12 cellular contexts compared by ENCODE assay signal in genomic region chr2:8796878-8797550, GRCh38. TPM values are rescaled to one million over a fixed set of nuclear protein-coding genes. Genes with fewer than 3 reads are reported as not detected.
DNase-seq lines count a peak whose midpoint lies in the region; ATAC-seq and TF ChIP-seq lines count a peak whose summit lies in the region.
"Had no signal": no experiment of that assay in that cellular context is flagged by ENCODE, and none has a peak within 500 bp of the region (broad histone marks: within the 10 kb centered on the region; RNA-seq: fewer than 3 reads in every experiment).

No MANE protein-coding gene starts in this region.

- H3K4me3 Mint-ChIP-seq in activated T-helper 2 cell treated with anti-CD3 and anti-CD28 coated beads, Interferon-gamma antibody, Interleukin-2, Interleukin-4, amounts not matched to agents 10 μg/mL and 5 μg/mL and 100 μg/mL, durations not matched to agents 14 hours and 24 hours and 36 hours (ENCODE audit: low read depth): no peak overlapping the region
- H3K4me3 Mint-ChIP-seq in natural killer cell: no peak overlapping the region
- H3K4me3 Mint-ChIP-seq: GM23338, mesothelial cell of epicardium had no signal

- H3K36me3 Mint-ChIP-seq in activated T-helper 2 cell treated with anti-CD3 and anti-CD28 coated beads, Interferon-gamma antibody, Interleukin-2, Interleukin-4, amounts not matched to agents 10 μg/mL and 5 μg/mL and 100 μg/mL, durations not matched to agents 14 hours and 24 hours and 36 hours (ENCODE audit: low read depth): peaks cover 56% of the 10 kb centered on the region
- peaks cover 37% of the 10 kb centered on the region for H3K36me3 Mint-ChIP-seq in natural killer cell

- ATAC-seq in GM19395 (IDR thresholded peaks at IDR 0.05; ENCODE audit: unreplicated experiment) (peak; percentile 91), HG03103 (IDR thresholded peaks at IDR 0.05; ENCODE audit: low read depth, unreplicated experiment) (peak; percentile 64), natural killer cell (no peak)
- ATAC-seq: GM23338 had no signal

- no peaks in the 10 kb centered on the region for H3K9me3 Mint-ChIP-seq in activated T-helper 2 cell treated with anti-CD3 and anti-CD28 coated beads, Interferon-gamma antibody, Interleukin-2, Interleukin-4, amounts not matched to agents 10 μg/mL and 5 μg/mL and 100 μg/mL, durations not matched to agents 14 hours and 24 hours and 36 hours
- no peaks in the 10 kb centered on the region for H3K9me3 Mint-ChIP-seq in natural killer cell
- H3K9me3 Mint-ChIP-seq: GM23338, mesothelial cell of epicardium had no signal

- DNase-seq in GM13977 (ENCODE audit: low spot score) (peak; percentile 23), NCI-H526 (lab: John Stamatoyannopoulos, UW) (no peak), natural killer cell (no peak)
- DNase-seq in activated T-helper 2 cell treated with anti-CD3 and anti-CD28 coated beads, Interferon-gamma antibody, Interleukin-2, Interleukin-4, amounts not matched to agents 10 μg/mL and 5 μg/mL and 100 μg/mL, durations not matched to agents 14 hours and 24 hours and 36 hours (ENCODE audit: low spot score): no peak
- no peak for DNase-seq in stimulated activated CD4-positive, alpha-beta T cell treated with anti-CD3 and anti-CD28 coated beads, Interleukin-4, amount 100 ng/mL, for 1 hour
- DNase-seq: NCI-H1092, NCI-H82, SK-N-SH had no signal

- TF ChIP-seq CTCF in GM13977 (IDR thresholded peaks at IDR 0.05; ENCODE audit: extremely low read depth, insufficient read depth, missing control alignments) (no peak), natural killer cell (IDR thresholded peaks at IDR 0.05) (no peak)

- intact Hi-C loops in activated T-helper 2 cell treated with anti-CD3 and anti-CD28 coated beads, Interferon-gamma antibody, Interleukin-2, Interleukin-4, amounts not matched to agents 10 μg/mL and 5 μg/mL and 100 μg/mL, durations not matched to agents 14 hours and 24 hours and 36 hours (cut with micrococcal nuclease): no loop called here
- intact Hi-C loops in natural killer cell (cut with micrococcal nuclease): no loop called here

- peaks cover 17% of the 10 kb centered on the region for H3K4me1 Mint-ChIP-seq in activated T-helper 2 cell treated with anti-CD3 and anti-CD28 coated beads, Interferon-gamma antibody, Interleukin-2, Interleukin-4, amounts not matched to agents 10 μg/mL and 5 μg/mL and 100 μg/mL, durations not matched to agents 14 hours and 24 hours and 36 hours (ENCODE audit: low read depth)
- H3K4me1 Mint-ChIP-seq in natural killer cell: peaks cover 0 to 10% of the 10 kb centered on the region in 2 donors
- H3K4me1 Mint-ChIP-seq: GM23338, mesothelial cell of epicardium had no signal

- in situ Hi-C loops in GM13977 (cut with MboI; ENCODE audit: low pct_unique_long_range_greater_than_20kb, low sequenced_read_pairs, unreplicated experiment): no loop called here

- no peaks in the 10 kb centered on the region for H3K27me3 Mint-ChIP-seq in activated T-helper 2 cell treated with anti-CD3 and anti-CD28 coated beads, Interferon-gamma antibody, Interleukin-2, Interleukin-4, amounts not matched to agents 10 μg/mL and 5 μg/mL and 100 μg/mL, durations not matched to agents 14 hours and 24 hours and 36 hours (ENCODE audit: low read depth)
- H3K27me3 Mint-ChIP-seq in natural killer cell (ENCODE audit: low read depth in 2 of 2): no peaks in the 10 kb centered on the region

- H3K27ac Mint-ChIP-seq in activated T-helper 2 cell treated with anti-CD3 and anti-CD28 coated beads, Interferon-gamma antibody, Interleukin-2, Interleukin-4, amounts not matched to agents 10 μg/mL and 5 μg/mL and 100 μg/mL, durations not matched to agents 14 hours and 24 hours and 36 hours: peak overlapping the region; percentile 37
- H3K27ac Mint-ChIP-seq in natural killer cell: no peak overlapping the region
- H3K27ac Mint-ChIP-seq: GM23338, mesothelial cell of epicardium had no signal

RNA-seq across cellular contexts. Expression of gene KIDINS220, which starts 40.4 kb away (rescaled TPM):
- 24.7 and 26.1 TPM in 2 replicates for total RNA-seq in activated T-helper 2 cell treated with anti-CD3 and anti-CD28 coated beads, Interferon-gamma antibody, Interleukin-2, Interleukin-4, amounts not matched to agents 10 μg/mL and 5 μg/mL and 100 μg/mL, durations not matched to agents 14 hours and 24 hours and 36 hours
- 10 to 100 TPM; 54.1 to 84.2 (median 71.5) TPM for total RNA-seq in natural killer cell

Comparison
In these comparisons a context has a peak if more than half of its experiments do, and no peak if none do; other contexts are left out.
1. ATAC-seq: peak in GM19395 (single experiment) and HG03103 (single experiment); none in natural killer cell (0 of 3).